12 cellular contexts compared by ENCODE assay signal in genomic region chr17:14196337-14196997, GRCh38. TPM values are rescaled to one million over a fixed set of nuclear protein-coding genes. Genes with fewer than 3 reads are reported as not detected.
DNase-seq lines count a peak whose midpoint lies in the region; ATAC-seq and TF ChIP-seq lines count a peak whose summit lies in the region.
"Had no signal": no experiment of that assay in that cellular context is flagged by ENCODE, and none has a peak within 500 bp of the region (broad histone marks: within the 10 kb centered on the region; RNA-seq: fewer than 3 reads in every experiment).

No MANE protein-coding gene starts in this region.

- DNase-seq in GM12865 (ENCODE audit: low read depth) (no peak), neural crest cell (ENCODE audit: low read depth, low spot score) (no peak), mesendoderm (no peak), DMS153 (lab: John Stamatoyannopoulos, UW) (no peak), NCI-H1092 (lab: John Stamatoyannopoulos, UW) (no peak)
- DNase-seq in activated naive CD8-positive, alpha-beta T cell treated with anti-CD3 and anti-CD28 coated beads for 36 hours, result no peak
- DNase-seq: mesenchymal stem cell, Peyer's patch, trophoblast cell had no signal

- no peak overlapping the region for H2BK5ac ChIP-seq in mesendoderm (ENCODE audit: low read length)

- H3K27ac Mint-ChIP-seq in activated naive CD8-positive, alpha-beta T cell treated with anti-CD3 and anti-CD28 coated beads for 36 hours, result peak overlapping the region; percentile 52
- no peak overlapping the region for H3K27ac Mint-ChIP-seq in neural crest cell (ENCODE audit: unreplicated experiment)

- H3K9ac ChIP-seq in mesendoderm (ENCODE audit: low read length), result no peak overlapping the region
- H3K9ac ChIP-seq: KMS-11 had no signal

- H3K4me1 Mint-ChIP-seq in activated naive CD8-positive, alpha-beta T cell treated with anti-CD3 and anti-CD28 coated beads for 36 hours, result peaks cover 86% of the 10 kb centered on the region
- H3K4me1 Mint-ChIP-seq in neural crest cell, result peaks cover 18% of the 10 kb centered on the region

- H3K36me3 Mint-ChIP-seq in activated naive CD8-positive, alpha-beta T cell treated with anti-CD3 and anti-CD28 coated beads for 36 hours, result peaks cover 56% of the 10 kb centered on the region
- H3K36me3 Mint-ChIP-seq in neural crest cell (ENCODE audit: low read depth), result peaks cover 15% of the 10 kb centered on the region

- H3K9me3 Mint-ChIP-seq in activated naive CD8-positive, alpha-beta T cell treated with anti-CD3 and anti-CD28 coated beads for 36 hours, result peaks cover 4% of the 10 kb centered on the region
- H3K9me3 Mint-ChIP-seq in neural crest cell, result no peaks in the 10 kb centered on the region

- no peak overlapping the region for H2BK120ac ChIP-seq in mesendoderm (ENCODE audit: low read depth, low read length)

- H2AK5ac ChIP-seq in mesendoderm (ENCODE audit: low read length), result no peak overlapping the region

- WGBS in mesendoderm (ENCODE audit: extremely low coverage, insufficient coverage, low lambda C conversion rate), result no CpG with 5 or more reads among the region's 4 CpGs

- no peaks in the 10 kb centered on the region for H3K27me3 Mint-ChIP-seq in activated naive CD8-positive, alpha-beta T cell treated with anti-CD3 and anti-CD28 coated beads for 36 hours
- H3K27me3 Mint-ChIP-seq in neural crest cell (ENCODE audit: low read depth), result no peaks in the 10 kb centered on the region

- TF ChIP-seq CTCF in GM12865 (IDR thresholded peaks at IDR 0.05; ENCODE audit: insufficient read depth, low read depth, low read length, missing control alignments) (peak; percentile 20), neural crest cell (conservative IDR thresholded peaks at IDR 0.05) (peak; percentile 44)

- no peaks in the 10 kb centered on the region for H3K36me3 ChIP-seq in mesendoderm (ENCODE audit: control insufficient read depth, insufficient read depth, low read length)

- H3K56ac ChIP-seq in mesendoderm (ENCODE audit: low read length), result no peak overlapping the region

- H3K4me3 ChIP-seq in GM12865 (ENCODE audit: low read depth, low read length) (no peak overlapping the region), mesendoderm (ENCODE audit: low read length) (no peak overlapping the region)
- H3K4me3 ChIP-seq: Peyer's patch had no signal

- no peak overlapping the region for H3K18ac ChIP-seq in mesendoderm (ENCODE audit: low read length)

- H3K23ac ChIP-seq in mesendoderm (ENCODE audit: low read length), result no peak overlapping the region

- no peaks in the 10 kb centered on the region for H3K27me3 ChIP-seq in mesendoderm (ENCODE audit: insufficient read depth, low read length, poor library complexity)
- H3K27me3 ChIP-seq: Peyer's patch had no signal

- H4K5ac ChIP-seq in mesendoderm (ENCODE audit: low read length), result no peak overlapping the region

- H2BK15ac ChIP-seq in mesendoderm (replicated peaks; ENCODE audit: low read depth), result no peak overlapping the region

- ATAC-seq in HG03175 (IDR thresholded peaks at IDR 0.05; ENCODE audit: unreplicated experiment), result peak; percentile 52

- H3K4me1 ChIP-seq in mesendoderm (ENCODE audit: control insufficient read depth, low read depth, low read length), result no peaks in the 10 kb centered on the region

- no peak overlapping the region for H3K4me2 ChIP-seq in mesendoderm (ENCODE audit: low read length)
- H3K4me2 ChIP-seq: KMS-11 had no signal

- no peak overlapping the region for H3K27ac ChIP-seq in mesendoderm (ENCODE audit: low read depth, low read length)
- H3K27ac ChIP-seq: KMS-11 had no signal

- no peak overlapping the region for H4K8ac ChIP-seq in mesendoderm (ENCODE audit: low read depth, low read length)

- no peak overlapping the region for H3K4ac ChIP-seq in mesendoderm (ENCODE audit: low read depth, low read length)

- H3K79me1 ChIP-seq in mesendoderm (ENCODE audit: low read length), result no peaks in the 10 kb centered on the region

- H3K4me3 Mint-ChIP-seq in activated naive CD8-positive, alpha-beta T cell treated with anti-CD3 and anti-CD28 coated beads for 36 hours, result no peak overlapping the region
- no peak overlapping the region for H3K4me3 Mint-ChIP-seq in neural crest cell

- H3K79me2 ChIP-seq in mesendoderm (ENCODE audit: control insufficient read depth, insufficient read depth, low read length), result no peaks in the 10 kb centered on the region

RNA-seq across cellular contexts. Expression of gene CDRT15, which starts 40.2 kb away (rescaled TPM):
- total RNA-seq in activated naive CD8-positive, alpha-beta T cell treated with anti-CD3 and anti-CD28 coated beads for 36 hours, result not detected
- total RNA-seq in neural crest cell, result not detected in 2 replicates
- not detected for polyA plus RNA-seq in mesendoderm (2013, experiment 1 of 2)
- polyA plus RNA-seq in mesendoderm (2013, experiment 2 of 2), result not detected
- total RNA-seq: endothelial cell of umbilical vein, Peyer's patch had no signal
- polyA plus RNA-seq: endothelial cell of umbilical vein had no signal
